ENCODE assay signal across 10 cellular contexts in genomic region chr5:178793156-178793555, GRCh38.
DNase-seq lines count a peak whose midpoint lies in the region; ATAC-seq, FAIRE-seq and TF ChIP-seq lines count a peak whose summit lies in the region.
"Had no signal": no experiment of that assay in that cellular context is flagged by ENCODE, and none has a peak within 500 bp of the region (broad histone marks: within the 10 kb centered on the region; RNA-seq: fewer than 3 reads in every experiment).

No MANE protein-coding gene starts in this region.

- no peak overlapping the region for H3K4me2 ChIP-seq in GM12878 (ENCODE audit: control insufficient read depth, insufficient read depth)
- no peak overlapping the region for H3K4me2 ChIP-seq in osteoblast (ENCODE audit: insufficient read depth, low read length)

- H3K4me3 ChIP-seq in GM12878 (no peak overlapping the region), osteoblast (ENCODE audit: insufficient read depth, low read length) (no peak overlapping the region)
- H3K4me3 ChIP-seq: coronary artery had no signal

- no peaks in the 10 kb centered on the region for H3K79me2 ChIP-seq in GM12878 (ENCODE audit: control insufficient read depth, insufficient read depth, low read length)
- H3K79me2 ChIP-seq in osteoblast (ENCODE audit: insufficient read depth, low read length): no peaks in the 10 kb centered on the region

- SMC1A ChIA-PET in GM12878 (lab: Charles Lee; ENCODE audit: uncharacterized antibody, unreplicated experiment): no interaction called here

- POLR2A ChIA-PET in GM12878 (lab: Charles Lee): no interaction called here

- H3K27me3 ChIP-seq in GM12878 (replicated peaks in 1 of 2; ENCODE audit: control insufficient read depth in 2 of 2, insufficient read depth in 2 of 2, low read length in 1 of 2): no peaks in the 10 kb centered on the region
- no peaks in the 10 kb centered on the region for H3K27me3 ChIP-seq in osteoblast (ENCODE audit: insufficient read depth, low read length)

- no peak for TF ChIP-seq POLR2A in GM12878 (IDR thresholded peaks at IDR 0.05; ENCODE audit: low read depth, low read length)

- TF ChIP-seq CTCF in GM12878 (IDR thresholded peaks at IDR 0.05 in 2 of 3, conservative IDR thresholded peaks at IDR 0.05 in 1 of 3; ENCODE audit: control insufficient read depth in 2 of 3, extremely low read depth in 1 of 3, insufficient read depth in 1 of 3, low read depth in 3 of 3, low read length in 3 of 3) (peak in 2 of 3 experiments; percentile 15 to 24; a peak in 3 of 6 replicates), osteoblast (IDR thresholded peaks at IDR 0.05; ENCODE audit: extremely low read depth, low read depth, low read length) (peak; percentile 11)

- WGBS in GM12878 (ENCODE audit: insufficient coverage, insufficient replicate concordance, low lambda C conversion rate, missing lambda C conversion rate): 57% methylated on average over 12 of the region's 12 CpGs

- no TSS peak for BruUV-seq in GM12878 (replicated peaks; lab: Mats Ljungman, UMichigan)

- H2AFZ ChIP-seq in GM12878 (ENCODE audit: control insufficient read depth, low read depth, low read length) (no peak overlapping the region), osteoblast (ENCODE audit: low read length) (no peak overlapping the region)

- peaks cover 15 to 56% of the 10 kb centered on the region in 2 donors for H3K27me3 Mint-ChIP-seq in effector memory CD8-positive, alpha-beta T cell

- H3K9ac ChIP-seq in GM12878 (ENCODE audit: control insufficient read depth, insufficient read depth, low read length): no peak overlapping the region

- CTCF ChIA-PET in GM12878 (lab: Yijun Ruan, JAX): no interaction called here

- intact Hi-C loops in GM12878 (cut with micrococcal nuclease; ENCODE audit: unreplicated experiment): no loop called here

- H3K27ac Mint-ChIP-seq in effector memory CD8-positive, alpha-beta T cell: no peak overlapping the region
- H3K27ac Mint-ChIP-seq: mesothelial cell of epicardium had no signal

- DNase-seq in EL: peak; percentile 13
- peak; percentile 46 for DNase-seq in HT-29 (ENCODE audit: low spot score)
- DNase-seq in GM12878 (ENCODE audit: low read depth, low spot score): no peak
- no peak for DNase-seq in osteoblast (ENCODE audit: insufficient read length, low spot score, missing footprints)
- no peak for DNase-seq in effector memory CD8-positive, alpha-beta T cell

- FAIRE-seq in GM12878 (lab: Jason Lieb, UNC): no peak

- in situ Hi-C loops in GM12878 (cut with MboI): no loop called here

- H3K4me1 ChIP-seq in GM12878 (ENCODE audit: control insufficient read depth, insufficient read depth, low read length) (no peaks in the 10 kb centered on the region), osteoblast (ENCODE audit: insufficient read depth, low read length) (no peaks in the 10 kb centered on the region)

- H4K20me1 ChIP-seq in GM12878 (ENCODE audit: control insufficient read depth, insufficient read depth): no peaks in the 10 kb centered on the region
- H4K20me1 ChIP-seq in osteoblast (ENCODE audit: insufficient read depth, low read length): no peaks in the 10 kb centered on the region

- H3K36me3 ChIP-seq in GM12878 (ENCODE audit: control insufficient read depth in 2 of 2, insufficient read depth in 2 of 2, low read length in 1 of 2) (no peaks in the 10 kb centered on the region), osteoblast (ENCODE audit: insufficient read depth, low read length) (no peaks in the 10 kb centered on the region)

- RAD21 ChIA-PET in GM12878 (lab: Charles Lee; ENCODE audit: unreplicated experiment): no interaction called here

- no peaks in the 10 kb centered on the region for H3K36me3 Mint-ChIP-seq in effector memory CD8-positive, alpha-beta T cell (ENCODE audit: insufficient read depth)

- no peaks in the 10 kb centered on the region for H3K9me3 Mint-ChIP-seq in effector memory CD8-positive, alpha-beta T cell

- no peak for TF ChIP-seq EP300 in GM12878 (IDR thresholded peaks at IDR 0.05; ENCODE audit: borderline replicate concordance in 1 of 2, control insufficient read depth in 1 of 2, low read depth in 2 of 2, low read length in 2 of 2)

- no peak for TF ChIP-seq RAD21 in GM12878 (IDR thresholded peaks at IDR 0.05; ENCODE audit: insufficient read depth, low read depth, low read length)

- no peaks in the 10 kb centered on the region; the same call in 1 of the 3 replicates for H3K9me3 ChIP-seq in GM12878 (replicated peaks; ENCODE audit: control insufficient read depth, insufficient read depth, low read length)
- no peaks in the 10 kb centered on the region for H3K9me3 ChIP-seq in osteoblast (ENCODE audit: low read depth, low read length)

- H3K27ac ChIP-seq in GM12878 (ENCODE audit: control insufficient read depth, insufficient read depth): no peak overlapping the region
- H3K27ac ChIP-seq in osteoblast (ENCODE audit: low read depth, low read length): no peak overlapping the region
- H3K27ac ChIP-seq: coronary artery had no signal

- H3K4me1 Mint-ChIP-seq in effector memory CD8-positive, alpha-beta T cell (ENCODE audit: low read depth in 2 of 2): peaks cover 0 to 5% of the 10 kb centered on the region in 2 donors
- H3K4me1 Mint-ChIP-seq: mesothelial cell of epicardium had no signal

- ATAC-seq in GM12878: no peak
- ATAC-seq in GM18519 (IDR thresholded peaks at IDR 0.05; ENCODE audit: low FRiP score, unreplicated experiment): no peak
- ATAC-seq in HG03139 (IDR thresholded peaks at IDR 0.05; ENCODE audit: unreplicated experiment): no peak
- ATAC-seq in effector memory CD8-positive, alpha-beta T cell (replicated peaks): no peak
- ATAC-seq: activated CD4-positive, CD25-positive, alpha-beta regulatory T cell treated with anti-CD3 and anti-CD28 coated beads, Interleukin-2, amount 50 U/mL, for 24 hours had no signal

- H3K4me3 Mint-ChIP-seq in effector memory CD8-positive, alpha-beta T cell: no peak overlapping the region
- H3K4me3 Mint-ChIP-seq: mesothelial cell of epicardium had no signal

TF ChIP-seq in GM12878, 131 proteins besides CTCF, POLR2A, EP300 and RAD21:
- TF ChIP-seq BMI1 (IDR thresholded peaks at IDR 0.05; ENCODE audit: borderline replicate concordance): no peak
- no peak for TF ChIP-seq CBX5 (IDR thresholded peaks at IDR 0.05; ENCODE audit: low read depth)
- no peak for TF ChIP-seq NR2C2 (IDR thresholded peaks at IDR 0.05; ENCODE audit: borderline replicate concordance, control insufficient read depth, insufficient read length, low read depth)
- TF ChIP-seq IKZF1 (conservative IDR thresholded peaks at IDR 0.05): no peak
- no peak for TF ChIP-seq RUNX3 (IDR thresholded peaks at IDR 0.05; ENCODE audit: low read length)
- no peak for TF ChIP-seq ZBED1 (IDR thresholded peaks at IDR 0.05; ENCODE audit: borderline replicate concordance)
- TF ChIP-seq ZNF24 (IDR thresholded peaks at IDR 0.05): no peak
- TF ChIP-seq ESRRA (IDR thresholded peaks at IDR 0.05; ENCODE audit: low read length): no peak
- TF ChIP-seq ZBTB40 (IDR thresholded peaks at IDR 0.05; ENCODE audit: borderline replicate concordance): no peak
- no peak for TF ChIP-seq ELK1 (IDR thresholded peaks at IDR 0.05; ENCODE audit: low read depth, low read length)
- TF ChIP-seq MTA3 (IDR thresholded peaks at IDR 0.05; ENCODE audit: borderline replicate concordance, low read length): no peak
- TF ChIP-seq EGR1 (IDR thresholded peaks at IDR 0.05; ENCODE audit: borderline replicate concordance in 1 of 2, low read depth in 2 of 2, low read length in 2 of 2): no peak

Comparison
In these comparisons a context has a peak if more than half of its experiments do, and no peak if none do; other contexts are left out.
1. DNase-seq: peak in EL (single experiment) and HT-29 (single experiment); none in GM12878 (single experiment), osteoblast (single experiment) and effector memory CD8-positive, alpha-beta T cell (0 of 3).